12 cellular contexts compared by ENCODE assay signal in genomic region chr9:36306481-36307306, GRCh38. TPM values are rescaled to one million over a fixed set of nuclear protein-coding genes. Genes with fewer than 3 reads are reported as not detected.
A peak's percentile ranks its signal among the peaks of the same experiment; 100 is the strongest.
DNase-seq lines count a peak whose midpoint lies in the region; ATAC-seq, FAIRE-seq and TF ChIP-seq lines count a peak whose summit lies in the region.
"Had no signal": no experiment of that assay in that cellular context is flagged by ENCODE, and none has a peak within 500 bp of the region (broad histone marks: within the 10 kb centered on the region; RNA-seq: fewer than 3 reads in every experiment).

No MANE protein-coding gene starts in this region.

- H3K4me3 ChIP-seq in cardiac fibroblast (replicated peaks in 1 of 2; ENCODE audit: low read depth in 2 of 2, low read length in 2 of 2) (no peak overlapping the region), small intestine (ENCODE audit: low read depth in 1 of 2, low read length in 2 of 2) (no peak overlapping the region), aorta (ENCODE audit: low read length in 2 of 2) (no peak overlapping the region)
- H3K4me3 ChIP-seq: GM12878 had no signal

- H3K9me3 Mint-ChIP-seq in activated T-cell treated with anti-CD3 and anti-CD28 coated beads, Interleukin-2, amount 50 U/mL, for 72 hours: no peaks in the 10 kb centered on the region
- H3K9me3 Mint-ChIP-seq: activated B cell treated with CpG ODN at 0.5 μM for 24 hours had no signal

- FAIRE-seq in small intestine (lab: Jason Lieb, UNC): no peak
- FAIRE-seq: GM12878 had no signal

- H3K9me3 ChIP-seq in small intestine (ENCODE audit: control insufficient read depth, low read depth): no peaks in the 10 kb centered on the region
- no peaks in the 10 kb centered on the region for H3K9me3 ChIP-seq in aorta (ENCODE audit: control insufficient read depth, low read length)
- H3K9me3 ChIP-seq: BE2C had no signal

- no peaks in the 10 kb centered on the region for H3K27me3 Mint-ChIP-seq in activated T-cell treated with anti-CD3 and anti-CD28 coated beads, Interleukin-2, amount 50 U/mL, for 72 hours (ENCODE audit: low read depth)
- H3K27me3 Mint-ChIP-seq: activated B cell treated with CpG ODN at 0.5 μM for 24 hours had no signal

- 37 to 46% (median 40%) methylated on average over 8 of the region's 8 CpGs for WGBS in small intestine, 3 donors
- 56 to 72% methylated on average over 8 of the region's 8 CpGs for WGBS in aorta, 2 donors

- H3K4me3 Mint-ChIP-seq in activated T-cell treated with anti-CD3 and anti-CD28 coated beads, Interleukin-2, amount 50 U/mL, for 72 hours: peak overlapping the region; percentile 7 to 25
- H3K4me3 Mint-ChIP-seq: activated B cell treated with CpG ODN at 0.5 μM for 24 hours had no signal

- no peak for DNase-seq in activated T-cell treated with anti-CD3 and anti-CD28 coated beads, Interleukin-2, amount 50 U/mL, for 72 hours
- DNase-seq in activated T-cell treated with anti-CD3 and anti-CD28 coated beads, Interleukin-2, amount 50 U/mL, for 1 hour: no peak
- peak; percentile 91 for DNase-seq in NCI-H69 (lab: John Stamatoyannopoulos, UW)
- peak; percentile 26 to 30 for DNase-seq in cardiac fibroblast (ENCODE audit: low read depth in 2 of 2)
- peak; percentile 73 for DNase-seq in small intestine
- no peak for DNase-seq in germinal center (ENCODE audit: low spot score)
- DNase-seq in Ammon's horn (ENCODE audit: low spot score): no peak
- DNase-seq in aorta: no peak
- DNase-seq: activated B cell treated with CpG ODN at 0.5 μM for 24 hours, BE2C, NCI-H524 treated with DMSO at 0.1 percent for 48 hours had no signal

- H3K4me1 ChIP-seq in small intestine (ENCODE audit: control insufficient read depth in 2 of 2, insufficient read depth in 1 of 2, low read depth in 1 of 2, low read length in 1 of 2) (no peaks in the 10 kb centered on the region), aorta (ENCODE audit: control insufficient read depth in 1 of 2, insufficient read depth in 2 of 2, low read length in 2 of 2) (no peaks in the 10 kb centered on the region)

- peak in 1 of 2 donors; percentile 33 for ATAC-seq in activated T-cell treated with anti-CD3 and anti-CD28 coated beads, Interleukin-2, amount 50 U/mL, for 72 hours (replicated peaks in 1 of 2)
- no peak for ATAC-seq in aorta (ENCODE audit: low FRiP score)
- ATAC-seq: GM12878 had no signal

- intact Hi-C loops in aorta (cut with DNase I): no loop called here

- H3K36me3 ChIP-seq in small intestine (ENCODE audit: control insufficient read depth in 2 of 2, insufficient read depth in 2 of 2, low read length in 2 of 2) (no peaks in the 10 kb centered on the region), aorta (ENCODE audit: control insufficient read depth in 1 of 2, insufficient read depth in 2 of 2, low read length in 1 of 2) (no peaks in the 10 kb centered on the region)
- H3K36me3 ChIP-seq: BE2C had no signal

- peaks cover 10% of the 10 kb centered on the region for H3K4me1 Mint-ChIP-seq in activated T-cell treated with anti-CD3 and anti-CD28 coated beads, Interleukin-2, amount 50 U/mL, for 72 hours (ENCODE audit: low read depth)
- H3K4me1 Mint-ChIP-seq: activated B cell treated with CpG ODN at 0.5 μM for 24 hours had no signal

- H3K27me3 ChIP-seq in small intestine (ENCODE audit: control insufficient read depth in 2 of 2, insufficient read depth in 2 of 2, low read length in 2 of 2) (no peaks in the 10 kb centered on the region), aorta (ENCODE audit: control insufficient read depth in 1 of 2, insufficient read depth in 2 of 2, low read length in 1 of 2) (no peaks in the 10 kb centered on the region)
- H3K27me3 ChIP-seq: BE2C had no signal

- TF ChIP-seq CTCF in cardiac fibroblast (IDR thresholded peaks at IDR 0.05; ENCODE audit: low read depth, low read length): no peak

- H3K27ac ChIP-seq in small intestine (ENCODE audit: low read depth in 1 of 2, low read length in 1 of 2) (peak overlapping the region in 1 of 2 donors; percentile 22), aorta (ENCODE audit: low read depth in 1 of 2, low read length in 2 of 2) (no peak overlapping the region)

- no peaks in the 10 kb centered on the region for H3K36me3 Mint-ChIP-seq in activated T-cell treated with anti-CD3 and anti-CD28 coated beads, Interleukin-2, amount 50 U/mL, for 72 hours (ENCODE audit: insufficient read depth in 2 of 2)

- H3K27ac Mint-ChIP-seq in activated T-cell treated with anti-CD3 and anti-CD28 coated beads, Interleukin-2, amount 50 U/mL, for 72 hours: no peak overlapping the region
- H3K27ac Mint-ChIP-seq: activated B cell treated with CpG ODN at 0.5 μM for 24 hours had no signal

RNA-seq across cellular contexts. Expression of gene GNE, which starts 48.4 kb away (rescaled TPM):
- 10 to 100 TPM; 19.1 to 19.5 TPM for total RNA-seq in activated T-cell treated with anti-CD3 and anti-CD28 coated beads, Interleukin-2, amount 50 U/mL, for 72 hours
- polyA plus RNA-seq in small intestine (1 to 10 TPM; 3.6 to 6.0 (median 3.8) TPM), aorta (10 to 100 TPM in 1 of 2 donors, 1 to 10 TPM in 1; 7.1 to 12.0 TPM)
- 10 to 100 TPM; 18.3 to 21.2 TPM for total RNA-seq in aorta

Comparison
In these comparisons a context has a peak if more than half of its experiments do, and no peak if none do; other contexts are left out.
1. DNase-seq: peak in NCI-H69 (single experiment), cardiac fibroblast (2 of 2) and small intestine (single experiment); none in activated T-cell treated with anti-CD3 and anti-CD28 coated beads, Interleukin-2, amount 50 U/mL, for 72 hours (0 of 2), activated T-cell treated with anti-CD3 and anti-CD28 coated beads, Interleukin-2, amount 50 U/mL, for 1 hour (single experiment), germinal center (single experiment), Ammon's horn (single experiment) and aorta (0 of 2).